ENCODE assay signal across 25 cellular contexts in genomic region chr12:2138871-2139308, GRCh38.
DNase-seq lines count a peak whose midpoint lies in the region; ATAC-seq and TF ChIP-seq lines count a peak whose summit lies in the region.
"Had no signal": no experiment of that assay in that cellular context is flagged by ENCODE, and none has a peak within 500 bp of the region (broad histone marks: within the 10 kb centered on the region; RNA-seq: fewer than 3 reads in every experiment).

No MANE protein-coding gene starts in this region.

- H3K4me3 ChIP-seq in brain microvascular endothelial cell (ENCODE audit: low read depth, low read length) (no peak overlapping the region), sigmoid colon (no peak overlapping the region), upper lobe of left lung (no peak overlapping the region), mesendoderm (ENCODE audit: low read length) (no peak overlapping the region)
- H3K4me3 ChIP-seq: breast epithelium, GM23338, K562, neural progenitor cell, skin epidermis had no signal

- H3K27me3 ChIP-seq in brain microvascular endothelial cell (replicated peaks) (no peaks in the 10 kb centered on the region), sigmoid colon (no peaks in the 10 kb centered on the region), upper lobe of left lung (no peaks in the 10 kb centered on the region), mesendoderm (ENCODE audit: insufficient read depth, low read length, poor library complexity) (no peaks in the 10 kb centered on the region)
- H3K27me3 ChIP-seq: breast epithelium, neural progenitor cell had no signal

- H3K79me1 ChIP-seq in mesendoderm (ENCODE audit: low read length), result no peaks in the 10 kb centered on the region

- DNase-seq in NCI-H82 (lab: John Stamatoyannopoulos, UW), result peak; percentile 49
- no peak for DNase-seq in NCI-H82 treated with DMSO at 0.1 percent for 48 hours (lab: John Stamatoyannopoulos, UW; ENCODE audit: unreplicated experiment)
- peak; percentile 27 for DNase-seq in brain microvascular endothelial cell
- peak; percentile 32 for DNase-seq in iris pigment epithelial cell (ENCODE audit: low read depth)
- DNase-seq in sigmoid colon, result peak; percentile 40
- DNase-seq in upper lobe of left lung, result no peak
- no peak for DNase-seq in mesendoderm
- DNase-seq: activated CD4-positive, alpha-beta memory T cell treated with anti-CD3 and anti-CD28 coated beads, Interleukin-2, amount 10 ng/mL, durations not matched to agents 7 days and 5 days; activated gamma-delta T cell treated with Interleukin-2 at 50 U/mL for 16 hours; activated naive CD8-positive, alpha-beta T cell treated with anti-CD3 and anti-CD28 coated beads, Interleukin-2, amount 50 U/mL, for 24 hours; CD8-positive, alpha-beta T cell; cortex of kidney; MM.1S; NCI-H1417 treated with DMSO at 0.1 percent for 48 hours; NCI-H446; NK-92 treated with Interleukin-12 subunit alpha and Interleukin-12 subunit beta, amount 100 ng/mL, for 24 hours; stimulated activated CD4-positive, alpha-beta T cell treated with anti-CD3 and anti-CD28 coated beads, Interleukin-1b, Interleukin-23, amount 100 ng/mL, for 48 hours had no signal

- H4K8ac ChIP-seq in mesendoderm (ENCODE audit: low read depth, low read length), result no peak overlapping the region

- no peak overlapping the region for H3K4me2 ChIP-seq in mesendoderm (ENCODE audit: low read length)
- H3K4me2 ChIP-seq: GM23338, neural progenitor cell had no signal

- H3K4me1 ChIP-seq in sigmoid colon, result peaks cover 0 to 76% (median 64%) of the 10 kb centered on the region in 4 donors
- peaks cover 0 to 3% (median 0%) of the 10 kb centered on the region in 4 donors for H3K4me1 ChIP-seq in upper lobe of left lung
- H3K4me1 ChIP-seq in mesendoderm (ENCODE audit: control insufficient read depth, low read depth, low read length), result no peaks in the 10 kb centered on the region
- H3K4me1 ChIP-seq: breast epithelium had no signal

- H3K9me3 ChIP-seq in sigmoid colon (no peaks in the 10 kb centered on the region), upper lobe of left lung (no peaks in the 10 kb centered on the region)
- H3K9me3 ChIP-seq: breast epithelium had no signal

- no peak overlapping the region for H3K9ac ChIP-seq in mesendoderm (ENCODE audit: low read length)
- H3K9ac ChIP-seq: neural progenitor cell had no signal

- WGBS in sigmoid colon, 2 donors, result 55 to 86% methylated on average over 6 of the region's 6 CpGs
- WGBS in upper lobe of left lung, 2 donors, result 88 to 93% methylated on average over 6 of the region's 6 CpGs
- no CpG with 5 or more reads among the region's 6 CpGs for WGBS in mesendoderm (ENCODE audit: extremely low coverage, insufficient coverage, low lambda C conversion rate)

- no peak overlapping the region for H4K5ac ChIP-seq in mesendoderm (ENCODE audit: low read length)

- H3K36me3 ChIP-seq in brain microvascular endothelial cell (replicated peaks), result no peaks in the 10 kb centered on the region
- H3K36me3 ChIP-seq in sigmoid colon, result no peaks in the 10 kb centered on the region
- H3K36me3 ChIP-seq in upper lobe of left lung, result no peaks in the 10 kb centered on the region
- no peaks in the 10 kb centered on the region for H3K36me3 ChIP-seq in mesendoderm (ENCODE audit: control insufficient read depth, insufficient read depth, low read length)
- H3K36me3 ChIP-seq: breast epithelium, neural progenitor cell had no signal

- H2BK5ac ChIP-seq in mesendoderm (ENCODE audit: low read length), result no peak overlapping the region

- no peak overlapping the region for H2AK5ac ChIP-seq in mesendoderm (ENCODE audit: low read length)

- intact Hi-C loops in sigmoid colon (cut with DNase I), result no loop called here

- TF ChIP-seq CTCF in brain microvascular endothelial cell (IDR thresholded peaks at IDR 0.05; ENCODE audit: low read depth, low read length, missing control alignments) (no peak), sigmoid colon (IDR thresholded peaks at IDR 0.05) (no peak), upper lobe of left lung (IDR thresholded peaks at IDR 0.05) (no peak)

- no peak overlapping the region for H2BK15ac ChIP-seq in mesendoderm (replicated peaks; ENCODE audit: low read depth)

- in situ Hi-C loops in brain microvascular endothelial cell (cut with HindIII; ENCODE audit: low pct_ligation_motif_present, low sequenced_read_pairs), result no loop called here

- no peak overlapping the region for H3K56ac ChIP-seq in mesendoderm (ENCODE audit: low read length)

- H3K4ac ChIP-seq in mesendoderm (ENCODE audit: low read depth, low read length), result no peak overlapping the region

- no peaks in the 10 kb centered on the region for H3K79me2 ChIP-seq in mesendoderm (ENCODE audit: control insufficient read depth, insufficient read depth, low read length)

- no peak overlapping the region for H2BK120ac ChIP-seq in mesendoderm (ENCODE audit: low read depth, low read length)

- no peak overlapping the region for H3K27ac ChIP-seq in brain microvascular endothelial cell
- H3K27ac ChIP-seq in sigmoid colon, result peak overlapping the region; percentile 23 to 80 (median 68)
- H3K27ac ChIP-seq in upper lobe of left lung, result no peak overlapping the region
- H3K27ac ChIP-seq in mesendoderm (ENCODE audit: low read depth, low read length), result no peak overlapping the region
- H3K27ac ChIP-seq: 22Rv1, breast epithelium, neural progenitor cell, skin epidermis had no signal

- no peak overlapping the region for H3K23ac ChIP-seq in mesendoderm (ENCODE audit: low read length)

- ATAC-seq in upper lobe of left lung (ENCODE audit: low FRiP score in 2 of 2), result no peak
- no peak for ATAC-seq in HG02840 (IDR thresholded peaks at IDR 0.05; ENCODE audit: low FRiP score, unreplicated experiment)
- ATAC-seq: activated naive CD8-positive, alpha-beta T cell treated with anti-CD3 and anti-CD28 coated beads, Interleukin-2, amount 50 U/mL, for 24 hours; CD8-positive, alpha-beta T cell; K562; Panc1 had no signal

- TF ChIP-seq POLR2A in sigmoid colon (IDR thresholded peaks at IDR 0.05) (no peak), upper lobe of left lung (IDR thresholded peaks at IDR 0.05) (no peak)

- no peak overlapping the region for H3K18ac ChIP-seq in mesendoderm (ENCODE audit: low read length)

- TF ChIP-seq EP300 in sigmoid colon (IDR thresholded peaks at IDR 0.05), result no peak
- TF ChIP-seq EP300 in upper lobe of left lung (IDR thresholded peaks at IDR 0.05), result no peak

Comparison
In these comparisons a context has a peak if more than half of its experiments do, and no peak if none do; other contexts are left out.
1. DNase-seq: peak in NCI-H82 (single experiment), brain microvascular endothelial cell (single experiment), iris pigment epithelial cell (single experiment) and sigmoid colon (single experiment); none in NCI-H82 treated with DMSO at 0.1 percent for 48 hours (single experiment), upper lobe of left lung (0 of 2) and mesendoderm (single experiment).
2. H3K27ac ChIP-seq: peak in sigmoid colon (4 of 4); none in brain microvascular endothelial cell (single experiment), upper lobe of left lung (0 of 4) and mesendoderm (single experiment).